ENCODE assay signal across 17 cellular contexts in the genomic region with DNA sequence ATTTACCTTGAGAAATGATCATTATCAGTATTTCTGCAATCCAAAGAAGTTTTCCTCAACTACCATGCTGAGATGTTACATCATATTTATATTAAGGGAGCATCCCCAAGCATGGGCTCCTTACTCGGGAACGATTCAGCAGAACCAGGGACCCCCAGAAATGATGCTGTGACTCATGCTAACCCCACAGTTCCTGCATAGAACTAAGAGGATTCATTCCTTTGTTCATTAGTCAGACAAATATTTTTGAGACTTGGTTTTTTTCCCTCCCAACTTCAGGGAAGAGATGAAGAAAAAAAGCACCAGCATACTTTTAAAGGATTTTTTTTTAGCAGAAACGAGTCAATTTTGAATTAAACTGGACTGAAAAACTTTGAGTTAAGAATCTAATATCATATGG. TPM values are rescaled to one million over a fixed set of nuclear protein-coding genes. Genes with fewer than 3 reads are reported as not detected.
DNase-seq lines count a peak whose midpoint lies in the region; ATAC-seq and TF ChIP-seq lines count a peak whose summit lies in the region.
"Had no signal": no experiment of that assay in that cellular context is flagged by ENCODE, and none has a peak within 500 bp of the region (broad histone marks: within the 10 kb centered on the region; RNA-seq: fewer than 3 reads in every experiment).

No MANE protein-coding gene starts in this region.

- peaks cover 9% of the 10 kb centered on the region for H3K4me1 ChIP-seq in smooth muscle cell (ENCODE audit: low read depth)
- H3K4me1 ChIP-seq in PC-3 (ENCODE audit: insufficient read depth, low read length), result no peaks in the 10 kb centered on the region

- intact Hi-C loops in PC-3 (cut with micrococcal nuclease), result no loop called here

- no peaks in the 10 kb centered on the region for H3F3A ChIP-seq in smooth muscle cell (ENCODE audit: low read depth)
- H3F3A ChIP-seq in PC-3 (ENCODE audit: low read length, unreplicated experiment), result no peaks in the 10 kb centered on the region

- peak overlapping the region; percentile 26 for H3K27ac ChIP-seq in smooth muscle cell (ENCODE audit: low read depth)
- no peak overlapping the region for H3K27ac ChIP-seq in PC-3 (ENCODE audit: low read length)
- H3K27ac ChIP-seq: RWPE1 had no signal

- no peak overlapping the region for H3K9ac ChIP-seq in smooth muscle cell (ENCODE audit: low read depth)
- H3K9ac ChIP-seq in PC-3 (ENCODE audit: low read length), result no peak overlapping the region

- H3K4me3 ChIP-seq in astrocyte of the spinal cord (ENCODE audit: low read depth, low read length) (no peak overlapping the region), smooth muscle cell (no peak overlapping the region), PC-3 (ENCODE audit: low read length) (no peak overlapping the region)

- H3K36me3 ChIP-seq in smooth muscle cell (ENCODE audit: low read depth), result no peaks in the 10 kb centered on the region
- H3K36me3 ChIP-seq in PC-3 (ENCODE audit: low read depth, low read length), result no peaks in the 10 kb centered on the region

- no peak for TF ChIP-seq CTCF in astrocyte of the spinal cord (IDR thresholded peaks at IDR 0.05; ENCODE audit: low read depth, low read length)
- no peak for TF ChIP-seq CTCF in smooth muscle cell (IDR thresholded peaks at IDR 0.05; ENCODE audit: borderline replicate concordance, insufficient read depth, poor library complexity, severe bottlenecking)
- TF ChIP-seq CTCF in PC-3 (conservative IDR thresholded peaks at IDR 0.05; ENCODE audit: low read depth, low read length), result no peak

- in situ Hi-C loops in astrocyte of the spinal cord (cut with HindIII; ENCODE audit: low sequenced_read_pairs), result no loop called here

- DNase-seq in GM03348 (ENCODE audit: low spot score) (peak; percentile 18), LHCN-M2 (ENCODE audit: low read depth) (peak; percentile 21), astrocyte of the spinal cord (ENCODE audit: low read depth, low spot score) (peak; percentile 48), smooth muscle cell (lab: John Stamatoyannopoulos, UW; ENCODE audit: unreplicated experiment) (no peak), PC-3 (no peak), D341Med (ENCODE audit: low spot score) (no peak)
- DNase-seq: DND-41, Karpas-422, MM.1S, NCI-H1092 treated with DMSO at 0.1 percent for 48 hours, NCI-H2081 treated with DMSO at 0.1 percent for 48 hours, NCI-H774, SIG-M5, T-helper 1 cell had no signal

- CTCF ChIA-PET in PC-3 (lab: Charles Lee), result no interaction called here

- WGBS in smooth muscle cell (ENCODE audit: low lambda C conversion rate), result 36% methylated on average over 3 of the region's 3 CpGs

- ATAC-seq in HG02970 (IDR thresholded peaks at IDR 0.05; ENCODE audit: low FRiP score, unreplicated experiment) (no peak), PC-3 (no peak)

- H4K20me1 ChIP-seq in smooth muscle cell (ENCODE audit: low read depth), result no peaks in the 10 kb centered on the region
- no peaks in the 10 kb centered on the region for H4K20me1 ChIP-seq in PC-3 (ENCODE audit: low read length)

- BruUV-seq in PC-3 (replicated peaks; lab: Mats Ljungman, UMichigan), result no TSS peak

- H3K79me2 ChIP-seq in smooth muscle cell (ENCODE audit: low read depth) (no peaks in the 10 kb centered on the region), PC-3 (ENCODE audit: low read length) (no peaks in the 10 kb centered on the region)

- H3K27me3 ChIP-seq in smooth muscle cell (ENCODE audit: low read depth) (no peaks in the 10 kb centered on the region), PC-3 (ENCODE audit: low read length) (peaks cover 47% of the 10 kb centered on the region)

- H3K4me2 ChIP-seq in smooth muscle cell (peak overlapping the region; percentile 11), PC-3 (ENCODE audit: low read length) (no peak overlapping the region)

- H2AFZ ChIP-seq in smooth muscle cell (ENCODE audit: low read depth) (peak overlapping the region; percentile 8), PC-3 (ENCODE audit: low read length) (no peak overlapping the region)

- no peaks in the 10 kb centered on the region for H3K9me2 ChIP-seq in PC-3 (replicated peaks; ENCODE audit: low read length)

- H3K9me3 ChIP-seq in smooth muscle cell (replicated peaks; ENCODE audit: low read depth), result no peaks in the 10 kb centered on the region
- H3K9me3 ChIP-seq in PC-3 (ENCODE audit: low read length), result no peaks in the 10 kb centered on the region

- POLR2A ChIA-PET in PC-3 (lab: Charles Lee; ENCODE audit: unreplicated experiment), result no interaction called here

RNA-seq across cellular contexts. Expression of a gene that starts 49.2 kb away (rescaled TPM):
- total RNA-seq in LHCN-M2 (2014; rRNA removed), result 0.26 and 0.34 TPM in 2 replicates
- 0.26 TPM for polyA plus RNA-seq in LHCN-M2 (2012)
- total RNA-seq in smooth muscle cell, result 3.2 and 4.9 TPM in 2 replicates
- polyA plus RNA-seq in smooth muscle cell, result 1.5 and 1.7 TPM in 2 replicates
- 0.07 and 0.17 TPM in 2 replicates for total RNA-seq in PC-3 (2014; rRNA removed)
- polyA plus RNA-seq: IgD-negative memory B cell had no signal

Comparison
In these comparisons a context has a peak if more than half of its experiments do, and no peak if none do; other contexts are left out.
1. DNase-seq: peak in GM03348 (single experiment), LHCN-M2 (single experiment) and astrocyte of the spinal cord (single experiment); none in smooth muscle cell (single experiment), PC-3 (single experiment) and D341Med (single experiment).